Comparison of ENCODE assay signal across 29 cellular contexts in genomic region chr18:76149728-76150127, GRCh38.
"Had no signal": no experiment of that assay in that cellular context is flagged by ENCODE, and none has a peak within 500 bp of the region (broad histone marks: within the 10 kb centered on the region; RNA-seq: fewer than 3 reads in every experiment).

No MANE protein-coding gene starts in this region.

- H3K4me1 Mint-ChIP-seq: immature natural killer cell; natural killer cell; stimulated activated effector memory CD8-positive, alpha-beta T cell treated with anti-CD3 and anti-CD28 coated beads, Interleukin-12 subunit alpha, Interleukin-12 subunit beta, amount 100 ng/mL, for 72 hours had no signal

- DNase-seq: hippocampal formation; immature natural killer cell; kidney; left colon; left lung; lower lobe of right lung; mammary epithelial cell; mesenchymal stem cell; natural killer cell; nephron progenitor cell; pancreas; posterior cingulate gyrus; retina; right cardiac atrium; sigmoid colon; small intestine; spleen; stimulated activated CD4-positive, alpha-beta T cell treated with anti-CD3 and anti-CD28 coated beads, Interleukin-4, amount 100 ng/mL, for 24 hours; stimulated activated naive CD4-positive, alpha-beta T cell; tibial artery; trophoblast cell; upper lobe of right lung had no signal

- H3K9me3 Mint-ChIP-seq: nephron progenitor cell; stimulated activated effector memory CD8-positive, alpha-beta T cell treated with anti-CD3 and anti-CD28 coated beads, Interleukin-12 subunit alpha, Interleukin-12 subunit beta, amount 100 ng/mL, for 72 hours; stimulated activated naive CD8-positive, alpha-beta T cell treated with anti-CD3 and anti-CD28 coated beads, Interleukin-15, Interleukin-2, amounts not matched to agents 100 ng/mL and 50 ng/mL, for 24 hours had no signal

- H3K27me3 ChIP-seq: left lung, pancreas, sigmoid colon, suprapubic skin, tibial artery, upper lobe of right lung had no signal

- H3K9me3 ChIP-seq: left lung, lower lobe of right lung, pancreas, prostate gland, sigmoid colon, spleen, suprapubic skin, thoracic aorta, tibial artery, upper lobe of right lung had no signal

- H3K36me3 ChIP-seq: left lung, lower lobe of right lung, pancreas, prostate gland, sigmoid colon, spleen, suprapubic skin, thoracic aorta, tibial artery, upper lobe of right lung had no signal

- H3K27ac ChIP-seq: left lung, lower lobe of right lung, pancreas, prostate gland, sigmoid colon, spleen, suprapubic skin, thoracic aorta, tibial artery, upper lobe of right lung had no signal

- H3K27me3 Mint-ChIP-seq: stimulated activated naive CD8-positive, alpha-beta T cell treated with anti-CD3 and anti-CD28 coated beads, Interleukin-15, Interleukin-2, amounts not matched to agents 100 ng/mL and 50 ng/mL, for 24 hours had no signal

- H3K27ac Mint-ChIP-seq: immature natural killer cell; natural killer cell; nephron progenitor cell; stimulated activated effector memory CD8-positive, alpha-beta T cell treated with anti-CD3 and anti-CD28 coated beads, Interleukin-12 subunit alpha, Interleukin-12 subunit beta, amount 100 ng/mL, for 72 hours; stimulated activated naive CD8-positive, alpha-beta T cell treated with anti-CD3 and anti-CD28 coated beads, Interleukin-15, Interleukin-2, amounts not matched to agents 100 ng/mL and 50 ng/mL, for 24 hours had no signal

- H3K4me3 Mint-ChIP-seq: immature natural killer cell; natural killer cell; nephron progenitor cell; stimulated activated effector memory CD8-positive, alpha-beta T cell treated with anti-CD3 and anti-CD28 coated beads, Interleukin-12 subunit alpha, Interleukin-12 subunit beta, amount 100 ng/mL, for 72 hours; stimulated activated naive CD8-positive, alpha-beta T cell treated with anti-CD3 and anti-CD28 coated beads, Interleukin-15, Interleukin-2, amounts not matched to agents 100 ng/mL and 50 ng/mL, for 24 hours had no signal

- ATAC-seq: left colon; left lung; lower lobe of right lung; natural killer cell; pancreas; right cardiac atrium; stimulated activated effector memory CD8-positive, alpha-beta T cell treated with anti-CD3 and anti-CD28 coated beads, Interleukin-12 subunit alpha, Interleukin-12 subunit beta, amount 100 ng/mL, for 72 hours; upper lobe of right lung had no signal

- H3K36me3 Mint-ChIP-seq: immature natural killer cell; natural killer cell; stimulated activated effector memory CD8-positive, alpha-beta T cell treated with anti-CD3 and anti-CD28 coated beads, Interleukin-12 subunit alpha, Interleukin-12 subunit beta, amount 100 ng/mL, for 72 hours had no signal

- H3K4me1 ChIP-seq: left lung, lower lobe of right lung, pancreas, prostate gland, sigmoid colon, suprapubic skin, tibial artery, upper lobe of right lung had no signal

- FAIRE-seq: islet of Langerhans, kidney, pancreas, small intestine, urothelium cell line had no signal

- H3K4me3 ChIP-seq: left lung, lower lobe of right lung, pancreas, prostate gland, sigmoid colon, spleen, suprapubic skin, thoracic aorta, tibial artery, upper lobe of right lung had no signal
